Comparison of ENCODE assay signal across 13 cellular contexts in genomic region chr11:61173456-61173855, GRCh38. TPM values are rescaled to one million over a fixed set of nuclear protein-coding genes. Genes with fewer than 3 reads are reported as not detected.
A peak's percentile ranks its signal among the peaks of the same experiment; 100 is the strongest.
DNase-seq lines count a peak whose midpoint lies in the region; ATAC-seq and TF ChIP-seq lines count a peak whose summit lies in the region.
"Had no signal": no experiment of that assay in that cellular context is flagged by ENCODE, and none has a peak within 500 bp of the region (broad histone marks: within the 10 kb centered on the region; RNA-seq: fewer than 3 reads in every experiment).

No MANE protein-coding gene starts in this region.

- H2BK5ac ChIP-seq in IMR-90 (ENCODE audit: low read depth, low read length, poor library complexity, severe bottlenecking): no peak overlapping the region

- no peak overlapping the region for H2AK9ac ChIP-seq in IMR-90 (replicated peaks; ENCODE audit: low read depth, low read length, poor library complexity)

- no peaks in the 10 kb centered on the region for H4K20me1 ChIP-seq in IMR-90 (ENCODE audit: insufficient read depth, low read length)

- no peak overlapping the region for H3K14ac ChIP-seq in IMR-90 (replicated peaks; ENCODE audit: low read depth, low read length)

- BruUV-seq in IMR-90 (replicated peaks; lab: Mats Ljungman, UMichigan): no TSS peak

- no peak overlapping the region for H2BK15ac ChIP-seq in IMR-90 (ENCODE audit: low read depth, low read length)

- no peak overlapping the region for H3K23ac ChIP-seq in IMR-90 (ENCODE audit: low read depth, low read length)

- H3K27ac Mint-ChIP-seq in activated T-helper 17 cell treated with anti-CD3 and anti-CD28 coated beads, Interleukin-2, amount 50 U/mL, for 72 hours: no peak overlapping the region
- H3K27ac Mint-ChIP-seq: activated CD8-positive, alpha-beta T cell treated with anti-CD3 and anti-CD28 coated beads, Interleukin-2, amount 10 ng/mL, durations not matched to agents 7 days and 5 days had no signal

- no peak overlapping the region for H4K91ac ChIP-seq in IMR-90 (ENCODE audit: insufficient read depth, low read depth, low read length)

- H3K36me3 ChIP-seq in IMR-90 (ENCODE audit: control insufficient read depth, insufficient read depth, low read length): no peaks in the 10 kb centered on the region
- H3K36me3 ChIP-seq: Peyer's patch had no signal

- no peak overlapping the region for H3K27ac ChIP-seq in IMR-90 (ENCODE audit: insufficient read depth, low read length)
- H3K27ac ChIP-seq: Peyer's patch had no signal

- CTCF ChIA-PET in IMR-90 (lab: Yijun Ruan, JAX): interaction anchor here (0.6 kb wide), 2 partner anchors 210 to 218 kb away, joined by 3 to 6 read pairs; no protein-coding TSS in a partner anchor

- intact Hi-C loops in IMR-90 (cut with micrococcal nuclease): loop anchor here (1.0 to 5.0 kb wide), 3 partner anchors 203 to 341 kb away; partner anchors contain the start of gene PRPF19

- TF ChIP-seq RAD21 in IMR-90 (IDR thresholded peaks at IDR 0.05; ENCODE audit: low read length): peak; percentile 57

- POLR2A ChIA-PET in IMR-90 (lab: Charles Lee; ENCODE audit: unreplicated experiment): no interaction called here

- DNase-seq in DMS 273 (lab: John Stamatoyannopoulos, UW; ENCODE audit: unreplicated experiment): peak; percentile 65
- peak; percentile 34 for DNase-seq in IMR-90
- peak; percentile 39 to 40 for DNase-seq in lung microvascular endothelial cell (ENCODE audit: low read depth in 2 of 2)
- no peak for DNase-seq in NCI-H2227 treated with DMSO at 0.1 percent for 48 hours (lab: John Stamatoyannopoulos, UW)
- DNase-seq in stimulated activated naive CD8-positive, alpha-beta T cell treated with anti-CD3 and anti-CD28 coated beads, Interleukin-15, Interleukin-2, amounts not matched to agents 100 U/mL and 50 U/mL, for 24 hours: no peak
- DNase-seq: activated CD8-positive, alpha-beta T cell treated with anti-CD3 and anti-CD28 coated beads, Interleukin-2, amount 10 ng/mL, durations not matched to agents 7 days and 5 days; caudate nucleus; Peyer's patch had no signal

- no peaks in the 10 kb centered on the region for H3K79me1 ChIP-seq in IMR-90 (ENCODE audit: low read depth in 1 of 2, low read length in 2 of 2)

- TF ChIP-seq POLR2A in IMR-90 (IDR thresholded peaks at IDR 0.05; ENCODE audit: low read depth, low read length): no peak

- H3K4me1 ChIP-seq in IMR-90 (ENCODE audit: control insufficient read depth, insufficient read depth, low read length): no peaks in the 10 kb centered on the region
- H3K4me1 ChIP-seq: Peyer's patch had no signal

- H3K9ac ChIP-seq in IMR-90 (ENCODE audit: low read depth, low read length): no peak overlapping the region

- H4K5ac ChIP-seq in IMR-90 (ENCODE audit: low read depth, low read length): no peak overlapping the region

- peaks cover 4% of the 10 kb centered on the region for H3K9me3 Mint-ChIP-seq in activated T-helper 17 cell treated with anti-CD3 and anti-CD28 coated beads, Interleukin-2, amount 50 U/mL, for 72 hours

- no peaks in the 10 kb centered on the region for H3K36me3 Mint-ChIP-seq in activated T-helper 17 cell treated with anti-CD3 and anti-CD28 coated beads, Interleukin-2, amount 50 U/mL, for 72 hours (ENCODE audit: low read depth)

- H3K56ac ChIP-seq in IMR-90 (ENCODE audit: extremely low read depth, insufficient read depth, low read length): no peak overlapping the region

- WGBS in IMR-90 (ENCODE audit: extremely low coverage in 2 of 2, insufficient read length in 1 of 2), 2 experiments: 0% methylated on average over 1 of the region's 4 CpGs; no CpG with 5 or more reads in 1 of the 2 experiments

- H3K4ac ChIP-seq in IMR-90 (ENCODE audit: low read depth, low read length): no peak overlapping the region

- no peak overlapping the region for H2AK5ac ChIP-seq in IMR-90 (ENCODE audit: low read depth, low read length)

- peak; percentile 53 for TF ChIP-seq CTCF in IMR-90 (conservative IDR thresholded peaks at IDR 0.05; ENCODE audit: low read depth, low read length)

- H2BK20ac ChIP-seq in IMR-90 (ENCODE audit: low read depth, low read length): no peak overlapping the region

- in situ Hi-C loops in IMR-90 (cut with MboI; ENCODE audit: low sequenced_read_pairs): no loop called here

- H3K27me3 ChIP-seq in IMR-90 (ENCODE audit: control insufficient read depth, insufficient read depth, low read length): peaks cover 59% of the 10 kb centered on the region
- H3K27me3 ChIP-seq: Peyer's patch had no signal

- no peaks in the 10 kb centered on the region; the same call in none of the 2 replicates for H3K9me3 ChIP-seq in IMR-90 (ENCODE audit: control insufficient read depth, insufficient read depth, low read length)
- H3K9me3 ChIP-seq: Peyer's patch had no signal

- no peak overlapping the region for H2AFZ ChIP-seq in IMR-90 (replicated peaks; ENCODE audit: low read length, poor library complexity)

- H3K4me3 ChIP-seq in IMR-90 (ENCODE audit: insufficient read depth, low read depth, low read length): no peak overlapping the region
- H3K4me3 ChIP-seq: Peyer's patch had no signal

- H3K9me1 ChIP-seq in IMR-90 (ENCODE audit: insufficient read depth, low read length): no peaks in the 10 kb centered on the region

- H3K18ac ChIP-seq in IMR-90 (ENCODE audit: low read depth, low read length): no peak overlapping the region

- no peak overlapping the region for H3K4me2 ChIP-seq in IMR-90 (ENCODE audit: low read depth, low read length)

- no peaks in the 10 kb centered on the region for H3K27me3 Mint-ChIP-seq in activated T-helper 17 cell treated with anti-CD3 and anti-CD28 coated beads, Interleukin-2, amount 50 U/mL, for 72 hours

- peaks cover 13% of the 10 kb centered on the region for H3K4me1 Mint-ChIP-seq in activated T-helper 17 cell treated with anti-CD3 and anti-CD28 coated beads, Interleukin-2, amount 50 U/mL, for 72 hours

- no peak overlapping the region for H3K4me3 Mint-ChIP-seq in activated T-helper 17 cell treated with anti-CD3 and anti-CD28 coated beads, Interleukin-2, amount 50 U/mL, for 72 hours
- H3K4me3 Mint-ChIP-seq: activated CD8-positive, alpha-beta T cell treated with anti-CD3 and anti-CD28 coated beads, Interleukin-2, amount 10 ng/mL, durations not matched to agents 7 days and 5 days had no signal

- H2BK120ac ChIP-seq in IMR-90 (ENCODE audit: low read depth, low read length): no peak overlapping the region

- dilution Hi-C loops in IMR-90 (cut with HindIII; ENCODE audit: low sequenced_read_pairs, unreplicated experiment): no loop called here

- H4K8ac ChIP-seq in IMR-90 (ENCODE audit: low read depth in 2 of 2, low read length in 2 of 2): no peak overlapping the region

- ATAC-seq in IMR-90 (ENCODE audit: low read depth) (peak; percentile 49), SK-N-SH treated with all-trans-retinoic acid at 6 μM for 48 hours (peak; percentile 69), GM21619 (IDR thresholded peaks at IDR 0.05; ENCODE audit: unreplicated experiment) (no peak)
- ATAC-seq in activated T-helper 17 cell treated with anti-CD3 and anti-CD28 coated beads, Interleukin-2, amount 50 U/mL, for 72 hours (replicated peaks): no peak
- ATAC-seq in stimulated activated naive CD8-positive, alpha-beta T cell treated with anti-CD3 and anti-CD28 coated beads, Interleukin-15, Interleukin-2, amounts not matched to agents 100 U/mL and 50 U/mL, for 24 hours: no peak
- ATAC-seq: activated CD8-positive, alpha-beta T cell treated with anti-CD3 and anti-CD28 coated beads, Interleukin-2, amount 10 ng/mL, durations not matched to agents 7 days and 5 days had no signal

TF ChIP-seq in IMR-90, 13 proteins besides CTCF, POLR2A, EP300 and RAD21:
- TF ChIP-seq RCOR1 (IDR thresholded peaks at IDR 0.05; ENCODE audit: insufficient replicate concordance, low read length): no peak
- TF ChIP-seq SMC3 (IDR thresholded peaks at IDR 0.05; ENCODE audit: low read depth, low read length): peak; percentile 45
TF ChIP-seq in IMR-90: peak in this region for 1.

TF ChIP-seq in SK-N-SH treated with all-trans-retinoic acid at 6 μM for 48 hours, 23 proteins besides CTCF, POLR2A, EP300 and RAD21 (continues in another document):
- no peak for TF ChIP-seq RARB (CRISPR knock-in tag; IDR thresholded peaks at IDR 0.05)

RNA-seq across cellular contexts. Expression of gene VPS37C, which starts 12.2 kb away (rescaled TPM):
- total RNA-seq in IMR-90 (2012; rRNA removed) (3.2 and 3.6 TPM in 2 replicates), lung microvascular endothelial cell (4.4 and 6.2 TPM in 2 replicates)
- polyA plus RNA-seq in IMR-90 (2012; rRNA removed): 13.2 and 14.1 TPM in 2 replicates
- polyA plus RNA-seq in IMR-90 (2012; cell fraction: cytosol; rRNA removed): 11.1 and 14.1 TPM in 2 replicates
- polyA plus RNA-seq in IMR-90 (2012; cell fraction: nucleus; rRNA removed; ENCODE audit: low replicate concordance): 29.3 and 30.3 TPM in 2 replicates
- 10 to 100 TPM in 1 of 2 donors, 1 to 10 TPM in 1; 9.7 to 14.5 TPM for total RNA-seq in activated T-helper 17 cell treated with anti-CD3 and anti-CD28 coated beads, Interleukin-2, amount 50 U/mL, for 72 hours

RNA-seq across cellular contexts. Expression of gene PGA3, which starts 29.9 kb away (rescaled TPM):
- 0.18 TPM in 1 of 2 replicates, not detected in the other for total RNA-seq in IMR-90 (2012; rRNA removed)
- not detected in 2 replicates for polyA plus RNA-seq in IMR-90 (2012; rRNA removed)
- 0.10 TPM in 1 of 2 replicates, not detected in the other for polyA plus RNA-seq in IMR-90 (2012; cell fraction: cytosol; rRNA removed)
- not detected in 2 replicates for polyA plus RNA-seq in IMR-90 (2012; cell fraction: nucleus; rRNA removed; ENCODE audit: low replicate concordance)
- not detected in 2 replicates for total RNA-seq in lung microvascular endothelial cell
- total RNA-seq in activated T-helper 17 cell treated with anti-CD3 and anti-CD28 coated beads, Interleukin-2, amount 50 U/mL, for 72 hours: not detected
- total RNA-seq: activated CD8-positive, alpha-beta T cell treated with anti-CD3 and anti-CD28 coated beads, Interleukin-2, amount 10 ng/mL, durations not matched to agents 7 days and 5 days; Peyer's patch; ureter had no signal
- polyA plus RNA-seq: neural cell had no signal

RNA-seq across cellular contexts. Expression of gene PGA4, which starts 48.7 kb away (rescaled TPM):
- not detected in 2 replicates for total RNA-seq in IMR-90 (2012; rRNA removed)
- not detected in 2 replicates for polyA plus RNA-seq in IMR-90 (2012; rRNA removed)
- polyA plus RNA-seq in IMR-90 (2012; cell fraction: cytosol; rRNA removed): 0.16 TPM in 1 of 2 replicates, not detected in the other
- 0.07 TPM in 1 of 2 replicates, not detected in the other for polyA plus RNA-seq in IMR-90 (2012; cell fraction: nucleus; rRNA removed; ENCODE audit: low replicate concordance)
- total RNA-seq in lung microvascular endothelial cell: not detected in 2 replicates
- not detected for total RNA-seq in activated T-helper 17 cell treated with anti-CD3 and anti-CD28 coated beads, Interleukin-2, amount 50 U/mL, for 72 hours
- total RNA-seq: activated CD8-positive, alpha-beta T cell treated with anti-CD3 and anti-CD28 coated beads, Interleukin-2, amount 10 ng/mL, durations not matched to agents 7 days and 5 days; Peyer's patch; ureter had no signal
- polyA plus RNA-seq: neural cell had no signal

Comparison
In these comparisons a context has a peak if more than half of its experiments do, and no peak if none do; other contexts are left out.
1. DNase-seq: peak in DMS 273 (single experiment), IMR-90 (single experiment) and lung microvascular endothelial cell (2 of 2); none in NCI-H2227 treated with DMSO at 0.1 percent for 48 hours (single experiment) and stimulated activated naive CD8-positive, alpha-beta T cell treated with anti-CD3 and anti-CD28 coated beads, Interleukin-15, Interleukin-2, amounts not matched to agents 100 U/mL and 50 U/mL, for 24 hours (single experiment).
2. ATAC-seq: peak in IMR-90 (single experiment) and SK-N-SH treated with all-trans-retinoic acid at 6 μM for 48 hours (single experiment); none in activated T-helper 17 cell treated with anti-CD3 and anti-CD28 coated beads, Interleukin-2, amount 50 U/mL, for 72 hours (single experiment), GM21619 (single experiment) and stimulated activated naive CD8-positive, alpha-beta T cell treated with anti-CD3 and anti-CD28 coated beads, Interleukin-15, Interleukin-2, amounts not matched to agents 100 U/mL and 50 U/mL, for 24 hours (single experiment).